ENCODE assay signal across 1 cellular context in the genomic region with DNA sequence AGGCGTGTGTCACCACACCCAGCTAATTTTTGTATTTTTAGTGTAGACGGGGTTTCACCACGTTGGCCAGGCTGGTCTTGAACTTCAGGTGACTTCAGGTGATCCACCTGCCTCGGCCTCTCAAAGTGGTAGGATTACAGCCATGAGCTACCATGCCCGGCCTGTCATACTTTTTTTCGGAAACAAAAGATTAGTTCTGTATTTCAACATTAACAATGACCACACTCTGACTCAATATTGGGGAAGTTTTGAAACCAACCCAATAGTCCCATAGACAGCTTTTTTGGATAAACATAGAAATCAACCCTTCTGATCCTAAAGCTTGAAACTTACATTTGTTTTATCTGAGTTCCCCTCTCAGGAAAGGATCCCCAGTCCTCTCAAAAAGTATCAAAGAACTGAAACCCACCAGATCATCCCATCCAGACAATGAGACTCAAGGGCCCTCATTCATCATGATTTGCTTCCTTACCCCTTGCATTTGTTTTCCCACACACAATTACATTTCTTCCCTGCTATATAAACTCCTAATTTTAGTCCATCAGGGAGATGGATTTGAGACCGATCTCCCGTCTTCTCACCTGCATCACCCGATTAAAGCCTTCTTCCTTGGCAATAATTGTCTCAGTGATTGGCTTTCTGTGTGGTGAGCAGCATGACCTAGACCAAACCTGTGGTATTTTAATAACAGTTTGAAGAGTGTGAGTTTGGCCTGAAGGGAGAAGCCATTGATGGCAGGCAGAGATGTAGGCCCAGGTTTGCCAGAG.
TF ChIP-seq lines count a peak whose summit lies in the region.

No MANE protein-coding gene starts in this region.

TF ChIP-seq in HepG2, 621 proteins besides CTCF, POLR2A, EP300 and RAD21:
- TF ChIP-seq ZFP90 (CRISPR knock-in tag; IDR thresholded peaks at IDR 0.05; ENCODE audit: borderline replicate concordance) (no peak), ZNF124 (CRISPR knock-in tag; IDR thresholded peaks at IDR 0.05) (peak; percentile 99), MTF2 (CRISPR knock-in tag; IDR thresholded peaks at IDR 0.05; ENCODE audit: borderline replicate concordance) (no peak)
